Comparison of ENCODE assay signal across 18 cellular contexts in the genomic region with DNA sequence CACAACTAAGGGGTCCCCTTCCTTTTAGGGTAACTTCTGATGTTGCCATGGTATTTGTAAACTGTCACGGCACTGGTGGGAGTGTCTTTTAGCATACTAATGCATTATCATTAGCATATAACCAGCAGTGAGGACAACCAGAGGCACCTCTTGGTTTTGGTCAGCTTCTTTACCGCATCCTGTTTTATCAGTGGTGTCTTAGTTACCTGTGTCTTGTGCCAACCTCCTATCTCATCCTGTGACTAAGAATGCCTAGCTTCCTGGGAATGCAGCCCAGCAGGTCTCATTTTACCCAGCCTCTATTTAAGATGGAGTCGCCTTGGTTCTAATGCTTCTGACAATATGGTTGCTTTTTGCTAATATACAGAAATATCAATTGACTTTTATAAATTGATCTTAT. TPM values are rescaled to one million over a fixed set of nuclear protein-coding genes. Genes with fewer than 3 reads are reported as not detected.
DNase-seq lines count a peak whose midpoint lies in the region; ATAC-seq, FAIRE-seq and TF ChIP-seq lines count a peak whose summit lies in the region.
"Had no signal": no experiment of that assay in that cellular context is flagged by ENCODE, and none has a peak within 500 bp of the region (broad histone marks: within the 10 kb centered on the region; RNA-seq: fewer than 3 reads in every experiment).

No MANE protein-coding gene starts in this region.

- no peaks in the 10 kb centered on the region for H3K79me1 ChIP-seq in trophoblast cell (ENCODE audit: low read length)

- peaks cover 6% of the 10 kb centered on the region for H3K4me1 Mint-ChIP-seq in MCF 10A (ENCODE audit: insufficient read depth, unreplicated experiment)

- no peak overlapping the region for H3K18ac ChIP-seq in trophoblast cell (ENCODE audit: low read length)

- no peak overlapping the region for H3K4me3 Mint-ChIP-seq in MCF 10A (ENCODE audit: unreplicated experiment)

- H3K4me2 ChIP-seq in mammary epithelial cell (ENCODE audit: insufficient read depth, low read depth, low read length) = no peak overlapping the region
- H3K4me2 ChIP-seq in K562 (ENCODE audit: insufficient read depth, low read length) = no peak overlapping the region
- no peak overlapping the region for H3K4me2 ChIP-seq in trophoblast cell (ENCODE audit: low read length)
- H3K4me2 ChIP-seq: A549 had no signal

- no peaks in the 10 kb centered on the region for H3K36me3 ChIP-seq in mammary epithelial cell (ENCODE audit: insufficient read depth, low read length)
- H3K36me3 ChIP-seq in K562 (ENCODE audit: control insufficient read depth, insufficient read depth, low read length) = no peaks in the 10 kb centered on the region
- no peaks in the 10 kb centered on the region for H3K36me3 ChIP-seq in trophoblast cell (ENCODE audit: control insufficient read depth in 1 of 2, insufficient read depth in 2 of 2, low read length in 2 of 2)
- H3K36me3 ChIP-seq in suprapubic skin = peaks cover 4% of the 10 kb centered on the region

- H3K9me1 ChIP-seq in K562 (ENCODE audit: control insufficient read depth, insufficient read depth, low read length) = no peaks in the 10 kb centered on the region

- no peak overlapping the region for H2AK5ac ChIP-seq in trophoblast cell (ENCODE audit: low read length)

- TF ChIP-seq EP300 in K562 (IDR thresholded peaks at IDR 0.05; ENCODE audit: low read length) (no peak), suprapubic skin (IDR thresholded peaks at IDR 0.05) (no peak)

- H4K8ac ChIP-seq in trophoblast cell (ENCODE audit: low read depth, low read length) = no peak overlapping the region

- peaks cover 18% of the 10 kb centered on the region for H3K36me3 Mint-ChIP-seq in MCF 10A (ENCODE audit: insufficient read depth, unreplicated experiment)

- FAIRE-seq in K562 (lab: Jason Lieb, UNC) (no peak), HTR-8/SVneo (lab: Jason Lieb, UNC) (no peak), D721Med (lab: Jason Lieb, UNC) (no peak)
- FAIRE-seq: A549 had no signal

- H3K9ac ChIP-seq in mammary epithelial cell (ENCODE audit: insufficient read depth, low read length) (no peak overlapping the region), K562 (ENCODE audit: insufficient read depth in 1 of 2, low read depth in 2 of 2, low read length in 2 of 2) (no peak overlapping the region), trophoblast cell (ENCODE audit: low read length) (no peak overlapping the region)

- no peak overlapping the region for H2BK12ac ChIP-seq in trophoblast cell (ENCODE audit: low read length)

- no peaks in the 10 kb centered on the region for H3K9me3 Mint-ChIP-seq in MCF 10A (ENCODE audit: unreplicated experiment)

- no peaks in the 10 kb centered on the region for H4K20me1 ChIP-seq in mammary epithelial cell (ENCODE audit: insufficient read depth, low read length)
- H4K20me1 ChIP-seq in K562 (replicated peaks; ENCODE audit: control insufficient read depth, insufficient read depth, low read length) = no peaks in the 10 kb centered on the region

- H3K27me3 Mint-ChIP-seq in MCF 10A (ENCODE audit: insufficient read depth, unreplicated experiment) = no peaks in the 10 kb centered on the region

- H4K12ac ChIP-seq in trophoblast cell (ENCODE audit: low read depth, low read length) = no peak overlapping the region

- no peak overlapping the region for H3K23ac ChIP-seq in trophoblast cell (ENCODE audit: low read length)

- no TSS peak for BruUV-seq in mammary epithelial cell (replicated peaks; lab: Mats Ljungman, UMichigan)
- no TSS peak for BruUV-seq in MCF 10A (replicated peaks; lab: Mats Ljungman, UMichigan)
- BruUV-seq in K562 (replicated peaks; lab: Mats Ljungman, UMichigan) = no TSS peak

- H3K4me1 ChIP-seq in mammary epithelial cell (ENCODE audit: insufficient read depth, low read length) = peaks cover 12% of the 10 kb centered on the region
- H3K4me1 ChIP-seq in K562 (replicated peaks in 1 of 2; ENCODE audit: control insufficient read depth in 2 of 2, insufficient read depth in 2 of 2, low read length in 2 of 2) = no peaks in the 10 kb centered on the region
- peaks cover 3 to 6% of the 10 kb centered on the region in 2 experiments for H3K4me1 ChIP-seq in trophoblast cell (ENCODE audit: control insufficient read depth in 1 of 2, insufficient read depth in 2 of 2, low read length in 2 of 2)
- H3K4me1 ChIP-seq in suprapubic skin = peaks cover 8% of the 10 kb centered on the region
- H3K4me1 ChIP-seq: A549 had no signal

- H3K27me3 ChIP-seq in mammary epithelial cell (ENCODE audit: insufficient read depth, low read length) (no peaks in the 10 kb centered on the region), K562 (ENCODE audit: control insufficient read depth in 2 of 2, insufficient read depth in 2 of 2, low read length in 2 of 2) (no peaks in the 10 kb centered on the region), trophoblast cell (ENCODE audit: insufficient read depth, low read length) (no peaks in the 10 kb centered on the region), suprapubic skin (no peaks in the 10 kb centered on the region)

- peak; percentile 76 for DNase-seq in mammary epithelial cell
- DNase-seq in MCF 10A (ENCODE audit: unreplicated experiment) = no peak
- DNase-seq in M059J (ENCODE audit: low read depth) = peak; percentile 49
- no peak for DNase-seq in K562 (ENCODE audit: extremely low read depth in 1 of 4, low spot score in 3 of 4)
- peak; percentile 51 to 67 for DNase-seq in trophoblast cell
- DNase-seq in HTR-8/SVneo (ENCODE audit: insufficient read length, low spot score) = no peak
- no peak for DNase-seq in D721Med (ENCODE audit: insufficient read length, low spot score)
- no peak for DNase-seq in suprapubic skin (ENCODE audit: low spot score in 2 of 2)
- DNase-seq: C1 segment of cervical spinal cord, DMS 273 treated with DMSO at 0.1 percent for 48 hours, GF-D8, H7, NCI-H1417 treated with DMSO at 0.1 percent for 48 hours, NCI-H2081, NCI-H510A, NCI-H774, SIG-M5 had no signal

- H3K4me3 ChIP-seq in mammary epithelial cell (replicated peaks in 1 of 3; ENCODE audit: insufficient read depth in 1 of 3, low read depth in 2 of 3, low read length in 3 of 3) (no peak overlapping the region), K562 (no peak overlapping the region), trophoblast cell (ENCODE audit: low read depth, low read length) (no peak overlapping the region), suprapubic skin (no peak overlapping the region)
- H3K4me3 ChIP-seq: A549 had no signal

- ATAC-seq in K562 = no peak
- ATAC-seq: A549 had no signal

- in situ Hi-C loops in mammary epithelial cell (cut with MboI; ENCODE audit: low sequenced_read_pairs in 2 of 2) = loop anchor here in 1 of 2 donors (10.0 kb wide), 1 partner anchor 55 kb away; the partner anchor contains the start of gene AHCYL2
- in situ Hi-C loops in K562 (cut with MboI) = no loop called here

- H3K79me2 ChIP-seq in mammary epithelial cell (ENCODE audit: insufficient read depth, low read length) (no peaks in the 10 kb centered on the region), K562 (ENCODE audit: control insufficient read depth, insufficient read depth, low read length) (no peaks in the 10 kb centered on the region), trophoblast cell (ENCODE audit: control insufficient read depth, insufficient read depth, low read length, poor library complexity) (no peaks in the 10 kb centered on the region)

- H2BK120ac ChIP-seq in trophoblast cell (ENCODE audit: insufficient read depth, low read length, poor library complexity) = no peak overlapping the region

- intact Hi-C loops in mammary epithelial cell (cut with micrococcal nuclease) = no loop called here
- intact Hi-C loops in MCF 10A (cut with micrococcal nuclease) = no loop called here
- intact Hi-C loops in K562 (cut with micrococcal nuclease) = no loop called here

- dilution Hi-C loops in mammary epithelial cell (cut with HindIII; ENCODE audit: low sequenced_read_pairs) = no loop called here

- no peak for TF ChIP-seq RAD21 in K562 (CRISPR knock-in tag; conservative IDR thresholded peaks at IDR 0.05 in 1 of 2, IDR thresholded peaks at IDR 0.05 in 1 of 2)

- no peak overlapping the region for H2BK5ac ChIP-seq in trophoblast cell (ENCODE audit: low read depth, low read length, poor library complexity)

- H3K9me3 ChIP-seq in mammary epithelial cell (replicated peaks; ENCODE audit: insufficient read depth, low read length) = no peaks in the 10 kb centered on the region
- H3K9me3 ChIP-seq in K562 (replicated peaks; ENCODE audit: control insufficient read depth, insufficient read depth, low read depth, low read length) = no peaks in the 10 kb centered on the region
- H3K9me3 ChIP-seq in trophoblast cell (ENCODE audit: insufficient read depth, low read depth, low read length) = no peaks in the 10 kb centered on the region
- no peaks in the 10 kb centered on the region for H3K9me3 ChIP-seq in suprapubic skin
- H3K9me3 ChIP-seq: A549 had no signal

- 65% methylated on average over 2 of the region's 3 CpGs for WGBS in mammary epithelial cell (ENCODE audit: low coverage, missing lambda C conversion rate)
- 41% methylated on average over 3 of the region's 3 CpGs for WGBS in K562 (ENCODE audit: insufficient coverage, low coverage, missing lambda C conversion rate)
- WGBS in trophoblast cell (ENCODE audit: extremely low coverage, insufficient coverage, insufficient read length) = no CpG with 5 or more reads among the region's 3 CpGs
- 72% methylated on average over 3 of the region's 3 CpGs for WGBS in suprapubic skin

- TF ChIP-seq CTCF in mammary epithelial cell (conservative IDR thresholded peaks at IDR 0.05 in 1 of 2, IDR thresholded peaks at IDR 0.05 in 1 of 2; ENCODE audit: extremely low read depth in 1 of 2, insufficient read depth in 1 of 2, low read depth in 1 of 2, low read length in 2 of 2) (no peak), MCF 10A (IDR thresholded peaks at IDR 0.05; ENCODE audit: unreplicated experiment) (no peak), K562 (IDR thresholded peaks at IDR 0.05 in 2 of 3, conservative IDR thresholded peaks at IDR 0.05 in 1 of 3; ENCODE audit: insufficient read depth in 2 of 3, low read depth in 1 of 3, low read length in 3 of 3) (no peak), D721Med (IDR thresholded peaks at IDR 0.05; ENCODE audit: insufficient read depth, missing control alignments) (no peak), suprapubic skin (IDR thresholded peaks at IDR 0.05) (no peak)

- H2AFZ ChIP-seq in mammary epithelial cell (ENCODE audit: low read depth, low read length) (peak overlapping the region; percentile 6), K562 (ENCODE audit: low read depth, low read length) (no peak overlapping the region), trophoblast cell (ENCODE audit: insufficient read depth, low read length, poor library complexity) (no peak overlapping the region)

- TF ChIP-seq POLR2A in K562 (conservative IDR thresholded peaks at IDR 0.05) (no peak), suprapubic skin (IDR thresholded peaks at IDR 0.05) (no peak)

- POLR2A ChIA-PET in MCF 10A (lab: Yijun Ruan, JAX) (interaction anchor here (1.5 kb wide), 1 partner anchor 15 kb away, joined by 3 read pairs; no protein-coding TSS in a partner anchor), K562 (lab: Yijun Ruan, JAX) (interaction anchor here (0.7 to 1.5 kb wide), 3 partner anchors 9 to 50 kb away, joined by 3 to 5 read pairs (median 3); no protein-coding TSS in a partner anchor)

- no peak overlapping the region for H4K91ac ChIP-seq in trophoblast cell (ENCODE audit: low read depth, low read length)

- H3K27ac ChIP-seq in mammary epithelial cell (ENCODE audit: insufficient read depth, low read depth, low read length) (peak overlapping the region; percentile 76), K562 (ENCODE audit: extremely low read depth, low read depth, low read length) (no peak overlapping the region), trophoblast cell (ENCODE audit: low read depth, low read length) (no peak overlapping the region), suprapubic skin (no peak overlapping the region)
- H3K27ac ChIP-seq: A549 had no signal

- H3K27ac Mint-ChIP-seq in MCF 10A (ENCODE audit: low read depth, unreplicated experiment) = no peak overlapping the region

- no peak overlapping the region for H3K4ac ChIP-seq in trophoblast cell (ENCODE audit: low read depth, low read length)

- CTCF ChIA-PET in mammary epithelial cell (lab: Charles Lee; ENCODE audit: low non-redundant PET) (no interaction called here), MCF 10A (lab: Yijun Ruan, JAX) (interaction anchor here (0.7 to 1.5 kb wide), 2 partner anchors 8 to 63 kb away, joined by 3 to 5 read pairs; no protein-coding TSS in a partner anchor), K562 (lab: Yijun Ruan, JAX; ENCODE audit: low intra/inter-chr PET ratio) (interaction anchor here (0.7 kb wide), 1 partner anchor 9 kb away, joined by 4 read pairs; no protein-coding TSS in a partner anchor)

- H3K14ac ChIP-seq in trophoblast cell (ENCODE audit: low read length) = no peak overlapping the region

RNA-seq across cellular contexts. Expression of gene AHCYL2, which starts 54.9 kb away (rescaled TPM):
- total RNA-seq in mammary epithelial cell (10 to 100 TPM; 19.3 to 26.6 TPM), MCF 10A (2022) (12.8 and 16.4 TPM in 2 replicates), K562 (2014; rRNA removed) (3.1 and 3.7 TPM in 2 replicates), K562 (2014; rRNA removed; fragmentation: Illumina TruSeq; extraction: Trizol) (5.2 TPM in 2 replicates), K562 (2015; rRNA removed; fragmentation: Illumina TruSeq; extraction: Trizol) (5.5 and 6.8 TPM in 2 replicates), K562 (2021) (5.2 and 5.5 TPM in 2 replicates), suprapubic skin (10 to 100 TPM; 33.5 to 61.2 (median 41.7) TPM)
- polyA plus RNA-seq in mammary epithelial cell (13.6 TPM), K562 (2011; rRNA removed) (10.5 and 10.8 TPM in 2 replicates), K562 (2014; fragmentation: Illumina TruSeq; extraction: Trizol) (4.8 and 6.2 TPM in 2 replicates), K562 (2014; fragmentation: Nextera tagmentation; extraction: Ambion mirVana) (1 to 10 TPM in 1 of 2 experiments, under 1 TPM in 1; 0.93 to 2.0 TPM), K562 (2014; rRNA removed) (4.3 and 5.6 TPM in 2 replicates)
- polyA minus RNA-seq in mammary epithelial cell = 79.8 TPM
- 8.1 and 8.2 TPM in 2 replicates for total RNA-seq in M059J (2014; rRNA removed; shearing (Covaris generic))
- total RNA-seq in K562 (2011; cell fraction: chromatin; rRNA removed; ENCODE audit: low replicate concordance) = 11.5 and 16.6 TPM in 2 replicates
- 3.7 and 4.3 TPM in 2 replicates for total RNA-seq in K562 (2011; cell fraction: nucleolus; rRNA removed)
- 7.0 and 11.6 TPM in 2 replicates for total RNA-seq in K562 (2011; cell fraction: nucleoplasm; rRNA removed)
- polyA plus RNA-seq in K562 (2011; cell fraction: cytosol; rRNA removed) = 4.5 and 8.6 TPM in 2 replicates
- polyA plus RNA-seq in K562 (2011; cell fraction: nucleus; rRNA removed) = 10.3 and 13.9 TPM in 2 replicates
- 4.9 and 7.6 TPM in 2 replicates for polyA plus RNA-seq in K562 (2012)
- 17.9 and 25.5 TPM in 2 replicates for polyA minus RNA-seq in K562 (2011; rRNA and poly(A)+ RNA removed)
- 5.7 and 7.6 TPM in 2 replicates for polyA minus RNA-seq in K562 (2011; cell fraction: cytosol; rRNA and poly(A)+ RNA removed)
- polyA minus RNA-seq in K562 (2011; cell fraction: nucleus; rRNA and poly(A)+ RNA removed) = 3.4 and 8.2 TPM in 2 replicates
- 5.2 and 5.3 TPM in 2 replicates for polyA plus RNA-seq in trophoblast cell (2013)

Comparison
In these comparisons a context has a peak if more than half of its experiments do, and no peak if none do; other contexts are left out.
1. DNase-seq: peak in mammary epithelial cell (single experiment), M059J (single experiment) and trophoblast cell (2 of 2); none in MCF 10A (single experiment), K562 (0 of 4), HTR-8/SVneo (single experiment), D721Med (single experiment) and suprapubic skin (0 of 2).